In genomic region chr2:60091884-60092283, GRCh38 we compare ENCODE assay signal across 18 cellular contexts.
"Had no signal": no experiment of that assay in that cellular context is flagged by ENCODE, and none has a peak within 500 bp of the region (broad histone marks: within the 10 kb centered on the region; RNA-seq: fewer than 3 reads in every experiment).

No MANE protein-coding gene starts in this region.

- H3K27ac ChIP-seq: dorsolateral prefrontal cortex, left lung, thoracic aorta had no signal

- DNase-seq: activated CD4-positive, alpha-beta T cell treated with anti-CD3 and anti-CD28 coated beads, Interleukin-2, amount 10 ng/mL, durations not matched to agents 7 days and 5 days; activated CD8-positive, alpha-beta T cell treated with anti-CD3 and anti-CD28 coated beads, Interleukin-2, amount 10 ng/mL, durations not matched to agents 7 days and 5 days; activated naive CD4-positive, alpha-beta T cell treated with Interleukin-2 at 50 U/mL for 16 hours; activated naive CD8-positive, alpha-beta T cell treated with anti-CD3 and anti-CD28 coated beads, Interleukin-2, amount 10 ng/mL, durations not matched to agents 7 days and 5 days; activated T-cell treated with anti-CD3 and anti-CD28 coated beads, Interleukin-2, amount 50 U/mL, for 24 hours; amygdala; dorsolateral prefrontal cortex; left lung; naive thymus-derived CD8-positive, alpha-beta T cell; stimulated activated CD4-positive, alpha-beta T cell treated with anti-CD3 and anti-CD28 coated beads, Interleukin-4, amount 100 ng/mL, for 24 hours; T-helper 1 cell; T-helper 9 cell had no signal

- H3K4me1 ChIP-seq: left lung had no signal

- H3K36me3 Mint-ChIP-seq: activated naive CD8-positive, alpha-beta T cell treated with anti-CD3 and anti-CD28 coated beads, Interleukin-2, amount 10 ng/mL, durations not matched to agents 7 days and 5 days; brain; naive thymus-derived CD8-positive, alpha-beta T cell; stimulated activated memory B cell treated with anti-CD40 and anti-IgM and Interleukin-4, amounts not matched to agents 10 μg/mL and 1 μg/mL and 100 μg/mL, for 72 hours had no signal

- H3K9me3 Mint-ChIP-seq: activated CD4-positive, alpha-beta T cell treated with anti-CD3 and anti-CD28 coated beads, Interleukin-2, amount 10 ng/mL, durations not matched to agents 7 days and 5 days; activated naive CD8-positive, alpha-beta T cell treated with anti-CD3 and anti-CD28 coated beads, Interleukin-2, amount 10 ng/mL, durations not matched to agents 7 days and 5 days; activated T-cell treated with anti-CD3 and anti-CD28 coated beads, Interleukin-2, amount 50 U/mL, for 24 hours; activated T-helper 2 cell treated with anti-CD3 and anti-CD28 coated beads, Interferon-gamma antibody, Interleukin-2, Interleukin-4, amounts not matched to agents 10 μg/mL and 5 μg/mL and 100 μg/mL, durations not matched to agents 14 hours and 24 hours and 36 hours; naive thymus-derived CD8-positive, alpha-beta T cell; stimulated activated memory B cell treated with anti-CD40 and anti-IgM and Interleukin-4, amounts not matched to agents 10 μg/mL and 1 μg/mL and 100 μg/mL, for 72 hours had no signal

- H3K4me3 Mint-ChIP-seq: activated CD4-positive, alpha-beta T cell treated with anti-CD3 and anti-CD28 coated beads, Interleukin-2, amount 10 ng/mL, durations not matched to agents 7 days and 5 days; activated CD8-positive, alpha-beta T cell treated with anti-CD3 and anti-CD28 coated beads, Interleukin-2, amount 10 ng/mL, durations not matched to agents 7 days and 5 days; activated naive CD8-positive, alpha-beta T cell treated with anti-CD3 and anti-CD28 coated beads, Interleukin-2, amount 10 ng/mL, durations not matched to agents 7 days and 5 days; activated T-cell treated with anti-CD3 and anti-CD28 coated beads, Interleukin-2, amount 50 U/mL, for 24 hours; brain; naive thymus-derived CD8-positive, alpha-beta T cell; stimulated activated memory B cell treated with anti-CD40 and anti-IgM and Interleukin-4, amounts not matched to agents 10 μg/mL and 1 μg/mL and 100 μg/mL, for 72 hours had no signal

- ATAC-seq: activated CD4-positive, CD25-positive, alpha-beta regulatory T cell treated with anti-CD3 and anti-CD28 coated beads, Interleukin-2, amount 50 U/mL, for 24 hours; activated CD8-positive, alpha-beta T cell treated with anti-CD3 and anti-CD28 coated beads, Interleukin-2, amount 10 ng/mL, durations not matched to agents 7 days and 5 days; left lung; naive thymus-derived CD8-positive, alpha-beta T cell; sciatic nerve; stimulated activated memory B cell treated with anti-CD40 and anti-IgM and Interleukin-4, amounts not matched to agents 10 μg/mL and 1 μg/mL and 100 μg/mL, for 72 hours had no signal

- H3K27me3 Mint-ChIP-seq: activated CD4-positive, alpha-beta T cell treated with anti-CD3 and anti-CD28 coated beads, Interleukin-2, amount 10 ng/mL, durations not matched to agents 7 days and 5 days; activated T-cell treated with anti-CD3 and anti-CD28 coated beads, Interleukin-2, amount 50 U/mL, for 24 hours; naive thymus-derived CD8-positive, alpha-beta T cell; stimulated activated memory B cell treated with anti-CD40 and anti-IgM and Interleukin-4, amounts not matched to agents 10 μg/mL and 1 μg/mL and 100 μg/mL, for 72 hours had no signal

- H3K27me3 ChIP-seq: dorsolateral prefrontal cortex, left lung had no signal

- H3K4me3 ChIP-seq: dorsolateral prefrontal cortex, left lung, thoracic aorta had no signal

- H3K4me1 Mint-ChIP-seq: activated CD4-positive, alpha-beta T cell treated with anti-CD3 and anti-CD28 coated beads, Interleukin-2, amount 10 ng/mL, durations not matched to agents 7 days and 5 days; activated naive CD8-positive, alpha-beta T cell treated with anti-CD3 and anti-CD28 coated beads, Interleukin-2, amount 10 ng/mL, durations not matched to agents 7 days and 5 days; naive thymus-derived CD8-positive, alpha-beta T cell had no signal

- H3K9me3 ChIP-seq: left lung, thoracic aorta had no signal

- H3K36me3 ChIP-seq: left lung, thoracic aorta had no signal

- H3K27ac Mint-ChIP-seq: activated CD4-positive, alpha-beta T cell treated with anti-CD3 and anti-CD28 coated beads, Interleukin-2, amount 10 ng/mL, durations not matched to agents 7 days and 5 days; activated CD8-positive, alpha-beta T cell treated with anti-CD3 and anti-CD28 coated beads, Interleukin-2, amount 10 ng/mL, durations not matched to agents 7 days and 5 days; activated naive CD8-positive, alpha-beta T cell treated with anti-CD3 and anti-CD28 coated beads, Interleukin-2, amount 10 ng/mL, durations not matched to agents 7 days and 5 days; activated T-cell treated with anti-CD3 and anti-CD28 coated beads, Interleukin-2, amount 50 U/mL, for 24 hours; activated T-helper 2 cell treated with anti-CD3 and anti-CD28 coated beads, Interferon-gamma antibody, Interleukin-2, Interleukin-4, amounts not matched to agents 10 μg/mL and 5 μg/mL and 100 μg/mL, durations not matched to agents 14 hours and 24 hours and 36 hours; naive thymus-derived CD8-positive, alpha-beta T cell had no signal
